Comparison of ENCODE assay signal across 19 cellular contexts in the genomic region with DNA sequence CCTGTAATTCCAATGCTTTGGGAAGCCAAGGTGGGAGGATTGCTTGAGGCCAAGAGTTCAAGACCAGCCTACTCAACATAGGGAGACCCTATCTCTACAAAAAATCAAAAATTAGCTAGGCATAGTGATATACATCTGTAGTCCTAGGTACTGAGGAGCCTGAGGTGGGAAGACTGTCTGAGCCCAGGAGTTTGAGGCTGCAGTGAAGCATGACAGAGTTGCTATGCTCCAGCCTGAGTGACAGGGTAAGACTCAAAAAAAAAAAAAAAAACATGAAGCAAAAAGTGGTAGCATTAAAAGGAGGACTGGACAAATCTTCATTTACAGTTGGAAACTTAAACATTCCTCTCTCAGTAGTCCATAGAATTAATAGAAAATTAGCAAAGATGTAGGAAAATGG.
"Had no signal": no experiment of that assay in that cellular context is flagged by ENCODE, and none has a peak within 500 bp of the region (broad histone marks: within the 10 kb centered on the region; RNA-seq: fewer than 3 reads in every experiment).

No MANE protein-coding gene starts in this region.

- H3K4me2 ChIP-seq: neural progenitor cell had no signal

- H3K9ac ChIP-seq: neural progenitor cell had no signal

- H2AFZ ChIP-seq: neural progenitor cell had no signal

- FAIRE-seq: keratinocyte, TTC549 had no signal

- H3K27ac ChIP-seq: neural progenitor cell, right atrium auricular region, stomach had no signal

- H3K9me3 Mint-ChIP-seq: activated B cell treated with CpG ODN at 0.5 μM for 24 hours; activated CD8-positive, alpha-beta T cell treated with anti-CD3 and anti-CD28 coated beads for 36 hours; neural progenitor cell had no signal

- DNase-seq: activated B cell treated with CpG ODN at 0.5 μM for 24 hours; activated CD4-positive, alpha-beta T cell treated with anti-CD3 and anti-CD28 coated beads for 48 hours; activated CD8-positive, alpha-beta T cell treated with anti-CD3 and anti-CD28 coated beads for 36 hours; activated gamma-delta T cell; amygdala; dorsolateral prefrontal cortex; erythroblast; foreskin melanocyte; hypothalamus; midbrain; stomach; trophoblast cell had no signal

- H3K4me3 ChIP-seq: dorsolateral prefrontal cortex, lung, neural progenitor cell, right atrium auricular region, stomach had no signal

- H3K4me1 ChIP-seq: neural progenitor cell, right atrium auricular region had no signal

- H3K27me3 Mint-ChIP-seq: activated B cell treated with CpG ODN at 0.5 μM for 24 hours; activated CD8-positive, alpha-beta T cell treated with anti-CD3 and anti-CD28 coated beads for 36 hours; activated naive CD8-positive, alpha-beta T cell; progenitor cell of endocrine pancreas had no signal

- H3K27me3 ChIP-seq: dorsolateral prefrontal cortex, neural progenitor cell, right atrium auricular region, stomach had no signal

- H3K4me3 Mint-ChIP-seq: activated B cell treated with CpG ODN at 0.5 μM for 24 hours; activated CD8-positive, alpha-beta T cell treated with anti-CD3 and anti-CD28 coated beads for 36 hours; activated naive CD8-positive, alpha-beta T cell; neural progenitor cell had no signal

- H3K9me3 ChIP-seq: right atrium auricular region, stomach had no signal

- ATAC-seq: activated CD8-positive, alpha-beta T cell treated with anti-CD3 and anti-CD28 coated beads for 36 hours had no signal

- H3K27ac Mint-ChIP-seq: activated B cell treated with CpG ODN at 0.5 μM for 24 hours; activated CD8-positive, alpha-beta T cell treated with anti-CD3 and anti-CD28 coated beads for 36 hours; activated naive CD8-positive, alpha-beta T cell; neural progenitor cell; progenitor cell of endocrine pancreas had no signal

- H3K4me1 Mint-ChIP-seq: activated B cell treated with CpG ODN at 0.5 μM for 24 hours, neural progenitor cell had no signal
